9 cellular contexts compared by ENCODE assay signal in the genomic region with DNA sequence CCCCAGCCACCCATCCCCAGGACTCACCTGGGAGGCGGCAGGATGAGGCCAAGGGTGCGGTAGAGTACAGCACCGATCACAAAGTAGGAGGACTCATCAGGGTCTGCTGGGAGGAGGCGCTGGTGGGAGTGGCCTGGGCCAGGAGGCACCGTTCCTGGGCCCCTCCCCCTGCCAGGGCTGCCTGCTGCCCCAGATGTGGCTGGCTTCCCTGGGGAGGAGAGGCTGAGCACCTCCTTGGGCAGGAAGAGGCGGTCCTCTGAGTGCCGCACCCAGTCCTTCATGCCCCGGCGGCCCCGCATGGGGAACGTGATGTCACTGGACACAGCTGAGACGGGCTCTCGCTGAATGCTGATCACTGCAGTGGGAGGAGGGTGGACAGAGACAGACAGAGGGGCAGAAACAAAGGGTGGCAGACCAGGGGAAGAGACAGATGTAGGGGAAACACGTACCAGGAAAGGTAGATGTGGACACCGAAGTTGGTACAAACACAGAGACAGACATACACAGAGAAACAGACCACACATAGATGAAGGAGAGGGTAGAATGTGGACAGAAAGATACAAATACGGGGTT. TPM values are rescaled to one million over a fixed set of nuclear protein-coding genes. Genes with fewer than 3 reads are reported as not detected.
DNase-seq lines count a peak whose midpoint lies in the region; ATAC-seq and TF ChIP-seq lines count a peak whose summit lies in the region.
"Had no signal": no experiment of that assay in that cellular context is flagged by ENCODE, and none has a peak within 500 bp of the region (broad histone marks: within the 10 kb centered on the region; RNA-seq: fewer than 3 reads in every experiment).

No MANE protein-coding gene starts in this region.

- no peak overlapping the region for H3K4me3 Mint-ChIP-seq in stimulated activated naive B cell treated with anti-CD40 and anti-IgM and Interleukin-4, amounts not matched to agents 10 μg/mL and 1 μg/mL and 100 μg/mL, for 72 hours

- H3K27me3 Mint-ChIP-seq in stimulated activated naive B cell treated with anti-CD40 and anti-IgM and Interleukin-4, amounts not matched to agents 10 μg/mL and 1 μg/mL and 100 μg/mL, for 72 hours = no peaks in the 10 kb centered on the region

- CTCF ChIA-PET in HEK293T (lab: Yijun Ruan, JAX) = no interaction called here

- POLR2A ChIA-PET in HEK293T (lab: Yijun Ruan, JAX) = no interaction called here

- H3K27ac Mint-ChIP-seq in stimulated activated naive B cell treated with anti-CD40 and anti-IgM and Interleukin-4, amounts not matched to agents 10 μg/mL and 1 μg/mL and 100 μg/mL, for 72 hours = no peak overlapping the region

- no peaks in the 10 kb centered on the region for H3K36me3 Mint-ChIP-seq in stimulated activated naive B cell treated with anti-CD40 and anti-IgM and Interleukin-4, amounts not matched to agents 10 μg/mL and 1 μg/mL and 100 μg/mL, for 72 hours

- peaks cover 10 to 11% of the 10 kb centered on the region in 2 donors for H3K4me1 Mint-ChIP-seq in stimulated activated naive B cell treated with anti-CD40 and anti-IgM and Interleukin-4, amounts not matched to agents 10 μg/mL and 1 μg/mL and 100 μg/mL, for 72 hours

- DNase-seq in NCI-H1436 (lab: John Stamatoyannopoulos, UW) (peak; percentile 56), NCI-H1436 treated with DMSO at 0.1 percent for 48 hours (lab: John Stamatoyannopoulos, UW) (no peak), globus pallidus (ENCODE audit: low spot score) (no peak), HEK293T (ENCODE audit: extremely low spot score) (no peak)
- peak; percentile 71 for DNase-seq in activated CD8-positive, alpha-beta memory T cell treated with anti-CD3 and anti-CD28 coated beads for 24 hours
- DNase-seq in stimulated activated naive B cell treated with anti-CD40 and anti-IgM and Interleukin-4, amounts not matched to agents 10 μg/mL and 1 μg/mL and 100 μg/mL, for 72 hours = peak; percentile 20
- DNase-seq: pancreas had no signal

- ATAC-seq in esophagus mucosa (peak; percentile 68), HG03457 (IDR thresholded peaks at IDR 0.05; ENCODE audit: unreplicated experiment) (no peak)
- ATAC-seq in stimulated activated naive B cell treated with anti-CD40 and anti-IgM and Interleukin-4, amounts not matched to agents 10 μg/mL and 1 μg/mL and 100 μg/mL, for 72 hours (replicated peaks) = peak; percentile 68 to 81
- ATAC-seq: pancreas had no signal

- no peaks in the 10 kb centered on the region for H3K9me3 Mint-ChIP-seq in stimulated activated naive B cell treated with anti-CD40 and anti-IgM and Interleukin-4, amounts not matched to agents 10 μg/mL and 1 μg/mL and 100 μg/mL, for 72 hours

TF ChIP-seq in HEK293T, 16 proteins besides CTCF, POLR2A, EP300 and RAD21:
- TF ChIP-seq NFRKB (IDR thresholded peaks at IDR 0.05) = no peak
- TF ChIP-seq FOXK2 (IDR thresholded peaks at IDR 0.05) = no peak
- no peak for TF ChIP-seq CTBP1 (IDR thresholded peaks at IDR 0.05; ENCODE audit: borderline replicate concordance)
- no peak for TF ChIP-seq TARDBP (IDR thresholded peaks at IDR 0.05)
- no peak for TF ChIP-seq FOXM1 (IDR thresholded peaks at IDR 0.05; ENCODE audit: borderline replicate concordance)
- TF ChIP-seq FOXA1 (IDR thresholded peaks at IDR 0.05) = no peak
- TF ChIP-seq LEF1 (IDR thresholded peaks at IDR 0.05; ENCODE audit: borderline replicate concordance) = no peak
- TF ChIP-seq BHLHE40 (IDR thresholded peaks at IDR 0.05; ENCODE audit: borderline replicate concordance) = no peak
- TF ChIP-seq HDGF (IDR thresholded peaks at IDR 0.05; ENCODE audit: borderline replicate concordance) = no peak
- TF ChIP-seq ELF4 (IDR thresholded peaks at IDR 0.05) = no peak
- no peak for TF ChIP-seq SP1 (IDR thresholded peaks at IDR 0.05)
- no peak for TF ChIP-seq L3MBTL2 (conservative IDR thresholded peaks at IDR 0.05)
- TF ChIP-seq ZNF384 (IDR thresholded peaks at IDR 0.05) = no peak
- TF ChIP-seq, protein P1, sequence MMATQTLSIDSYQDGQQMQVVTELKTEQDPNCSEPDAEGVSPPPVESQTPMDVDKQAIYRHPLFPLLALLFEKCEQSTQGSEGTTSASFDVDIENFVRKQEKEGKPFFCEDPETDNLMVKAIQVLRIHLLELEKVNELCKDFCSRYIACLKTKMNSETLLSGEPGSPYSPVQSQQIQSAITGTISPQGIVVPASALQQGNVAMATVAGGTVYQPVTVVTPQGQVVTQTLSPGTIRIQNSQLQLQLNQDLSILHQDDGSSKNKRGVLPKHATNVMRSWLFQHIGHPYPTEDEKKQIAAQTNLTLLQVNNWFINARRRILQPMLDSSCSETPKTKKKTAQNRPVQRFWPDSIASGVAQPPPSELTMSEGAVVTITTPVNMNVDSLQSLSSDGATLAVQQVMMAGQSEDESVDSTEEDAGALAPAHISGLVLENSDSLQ (IDR thresholded peaks at IDR 0.05) = no peak
- no peak for TF ChIP-seq ARNT (IDR thresholded peaks at IDR 0.05)
- no peak for TF ChIP-seq SUZ12 (IDR thresholded peaks at IDR 0.05)

RNA-seq across cellular contexts. Expression of a gene that starts 24.8 kb away (rescaled TPM):
- 0.24 TPM for total RNA-seq in esophagus mucosa

RNA-seq across cellular contexts. Expression of a gene that starts 35.5 kb away (rescaled TPM):
- 11.8 TPM for total RNA-seq in esophagus mucosa

Comparison
In these comparisons a context has a peak if more than half of its experiments do, and no peak if none do; other contexts are left out.
1. DNase-seq: peak in NCI-H1436 (single experiment), activated CD8-positive, alpha-beta memory T cell treated with anti-CD3 and anti-CD28 coated beads for 24 hours (single experiment) and stimulated activated naive B cell treated with anti-CD40 and anti-IgM and Interleukin-4, amounts not matched to agents 10 μg/mL and 1 μg/mL and 100 μg/mL, for 72 hours (single experiment); none in NCI-H1436 treated with DMSO at 0.1 percent for 48 hours (single experiment), globus pallidus (single experiment) and HEK293T (single experiment).